Comparison of ENCODE assay signal across 8 cellular contexts in genomic region chr6:157020398-157021266, GRCh38.
A peak's percentile ranks its signal among the peaks of the same experiment; 100 is the strongest.
DNase-seq lines count a peak whose midpoint lies in the region; ATAC-seq and TF ChIP-seq lines count a peak whose summit lies in the region.

No MANE protein-coding gene starts in this region.

- intact Hi-C loops in thyroid gland (cut with DNase I), result loop anchor here (10.0 kb wide), 1 partner anchor 456 kb away; no protein-coding TSS in a partner anchor

- no peaks in the 10 kb centered on the region for H3K27me3 Mint-ChIP-seq in activated T-cell treated with anti-CD3 and anti-CD28 coated beads, Interleukin-2, amount 50 U/mL, for 72 hours (ENCODE audit: low read depth)
- no peaks in the 10 kb centered on the region for H3K27me3 Mint-ChIP-seq in nephron progenitor cell (ENCODE audit: low read depth, poor library complexity)

- peak; percentile 43 for ATAC-seq in GM18909 (IDR thresholded peaks at IDR 0.05; ENCODE audit: poor library complexity, unreplicated experiment)
- peak; percentile 36 for ATAC-seq in HG03139 (IDR thresholded peaks at IDR 0.05; ENCODE audit: unreplicated experiment)
- ATAC-seq in activated T-cell treated with anti-CD3 and anti-CD28 coated beads, Interleukin-2, amount 50 U/mL, for 72 hours (replicated peaks in 1 of 2), result peak; percentile 30 to 43

- peaks cover 62% of the 10 kb centered on the region for H3K4me1 Mint-ChIP-seq in activated T-cell treated with anti-CD3 and anti-CD28 coated beads, Interleukin-2, amount 50 U/mL, for 72 hours (ENCODE audit: low read depth)
- peaks cover 43% of the 10 kb centered on the region for H3K4me1 Mint-ChIP-seq in nephron progenitor cell

- DNase-seq in NCI-H748 treated with DMSO at 0.1 percent for 48 hours (lab: John Stamatoyannopoulos, UW), result peak; percentile 48
- DNase-seq in activated T-cell treated with anti-CD3 and anti-CD28 coated beads, Interleukin-2, amount 50 U/mL, for 72 hours, result peak; percentile 67 to 74
- peak; percentile 61 for DNase-seq in fibroblast of mammary gland (ENCODE audit: low read depth)
- peak; percentile 59 for DNase-seq in nephron progenitor cell
- DNase-seq in thyroid gland, result peak; percentile 50 to 53

- H3K4me3 ChIP-seq in BLaER1 treated with 17β-estradiol and CSF1 and Interleukin-3, amounts not matched to agents 10 nM and 100 nM, result peak overlapping the region; percentile 70 to 85 (median 78)
- peak overlapping the region; percentile 73 for H3K4me3 ChIP-seq in fibroblast of mammary gland (ENCODE audit: control insufficient read depth, low read depth, low read length)
- H3K4me3 ChIP-seq in thyroid gland (replicated peaks in 1 of 3), result peak overlapping the region; percentile 53 to 99 (median 71)

- WGBS in thyroid gland, 2 donors, result 9% methylated on average over 33 of the region's 38 CpGs

- H3K9me3 Mint-ChIP-seq in activated T-cell treated with anti-CD3 and anti-CD28 coated beads, Interleukin-2, amount 50 U/mL, for 72 hours, result peaks cover 0 to 4% of the 10 kb centered on the region in 2 donors
- peaks cover 14% of the 10 kb centered on the region for H3K9me3 Mint-ChIP-seq in nephron progenitor cell

- H3K36me3 Mint-ChIP-seq in activated T-cell treated with anti-CD3 and anti-CD28 coated beads, Interleukin-2, amount 50 U/mL, for 72 hours (ENCODE audit: insufficient read depth in 2 of 2), result peaks cover 2 to 4% of the 10 kb centered on the region in 2 donors
- peaks cover 12% of the 10 kb centered on the region for H3K36me3 Mint-ChIP-seq in nephron progenitor cell (ENCODE audit: low read depth)

- peaks cover 50 to 66% (median 56%) of the 10 kb centered on the region in 10 experiments for H3K4me1 ChIP-seq in BLaER1 treated with 17β-estradiol and CSF1 and Interleukin-3, amounts not matched to agents 10 nM and 100 nM
- H3K4me1 ChIP-seq in thyroid gland, result peaks cover 31 to 34% of the 10 kb centered on the region in 2 donors

- H3K4me2 ChIP-seq in BLaER1 treated with 17β-estradiol and CSF1 and Interleukin-3, amounts not matched to agents 10 nM and 100 nM, result peak overlapping the region; percentile 74 to 92 (median 86)

- H3K36me3 ChIP-seq in BLaER1 treated with 17β-estradiol and CSF1 and Interleukin-3, amounts not matched to agents 10 nM and 100 nM, result no peaks in the 10 kb centered on the region
- no peaks in the 10 kb centered on the region for H3K36me3 ChIP-seq in thyroid gland

- H3K27ac ChIP-seq in BLaER1 treated with 17β-estradiol and CSF1 and Interleukin-3, amounts not matched to agents 10 nM and 100 nM, result peak overlapping the region; percentile 96 to 100 (median 99)
- peak overlapping the region; percentile 95 to 100 (median 97) for H3K27ac ChIP-seq in thyroid gland

- no peak for TF ChIP-seq CTCF in fibroblast of mammary gland (conservative IDR thresholded peaks at IDR 0.05; ENCODE audit: control insufficient read depth, insufficient read depth, low read depth, low read length)
- TF ChIP-seq CTCF in nephron progenitor cell (IDR thresholded peaks at IDR 0.05), result no peak
- no peak for TF ChIP-seq CTCF in thyroid gland (IDR thresholded peaks at IDR 0.05)

- H3K9ac ChIP-seq in BLaER1 treated with 17β-estradiol and CSF1 and Interleukin-3, amounts not matched to agents 10 nM and 100 nM, result peak overlapping the region; percentile 96 to 100 (median 99)

- no peaks in the 10 kb centered on the region for H3K27me3 ChIP-seq in BLaER1 treated with 17β-estradiol and CSF1 and Interleukin-3, amounts not matched to agents 10 nM and 100 nM
- no peaks in the 10 kb centered on the region for H3K27me3 ChIP-seq in thyroid gland

- H3K27ac Mint-ChIP-seq in activated T-cell treated with anti-CD3 and anti-CD28 coated beads, Interleukin-2, amount 50 U/mL, for 72 hours, result peak overlapping the region; percentile 94
- peak overlapping the region; percentile 98 for H3K27ac Mint-ChIP-seq in nephron progenitor cell

- peaks cover 4 to 78% (median 69%) of the 10 kb centered on the region in 11 experiments; a peak in 19 of 22 replicates for H4K20me1 ChIP-seq in BLaER1 treated with 17β-estradiol and CSF1 and Interleukin-3, amounts not matched to agents 10 nM and 100 nM

- peak overlapping the region; percentile 90 to 96 for H3K4me3 Mint-ChIP-seq in activated T-cell treated with anti-CD3 and anti-CD28 coated beads, Interleukin-2, amount 50 U/mL, for 72 hours
- peak overlapping the region; percentile 95 for H3K4me3 Mint-ChIP-seq in nephron progenitor cell

- TF ChIP-seq POLR2A in thyroid gland (IDR thresholded peaks at IDR 0.05), result no peak

- peaks cover 0 to 5% (median 0%) of the 10 kb centered on the region in 11 experiments; a peak in 7 of 22 replicates for H3K9me3 ChIP-seq in BLaER1 treated with 17β-estradiol and CSF1 and Interleukin-3, amounts not matched to agents 10 nM and 100 nM (replicated peaks in 1 of 11)
- H3K9me3 ChIP-seq in thyroid gland, result no peaks in the 10 kb centered on the region

Comparison
In these comparisons a context has a peak if more than half of its experiments do, and no peak if none do; other contexts are left out.
1. Peak in every context shown above with its lines: DNase-seq, ATAC-seq, H3K4me3 ChIP-seq and H3K27ac ChIP-seq.